24 cellular contexts compared by ENCODE assay signal in the genomic region with DNA sequence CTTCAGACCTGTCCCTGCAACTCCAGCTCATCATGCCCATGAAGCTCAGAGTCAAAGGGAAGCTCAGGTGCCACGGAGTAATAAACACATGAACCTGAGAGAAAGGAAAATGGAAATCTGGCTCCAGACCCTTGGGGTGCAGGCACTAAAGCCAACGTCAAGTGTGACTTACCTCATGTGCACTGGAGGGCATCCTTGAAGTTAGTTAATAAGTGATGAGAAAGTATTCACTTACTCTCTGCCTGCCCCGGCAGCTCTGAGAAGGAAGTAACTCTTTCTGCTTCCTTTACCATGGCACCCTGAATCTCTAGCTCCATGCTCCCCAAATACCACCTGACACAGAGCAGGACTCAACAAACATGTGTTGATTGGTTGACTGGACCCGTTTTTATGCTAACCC. TPM values are rescaled to one million over a fixed set of nuclear protein-coding genes. Genes with fewer than 3 reads are reported as not detected.
DNase-seq lines count a peak whose midpoint lies in the region; FAIRE-seq and TF ChIP-seq lines count a peak whose summit lies in the region.
"Had no signal": no experiment of that assay in that cellular context is flagged by ENCODE, and none has a peak within 500 bp of the region (broad histone marks: within the 10 kb centered on the region; RNA-seq: fewer than 3 reads in every experiment).

No MANE protein-coding gene starts in this region.

- no peak overlapping the region for H3K4me3 ChIP-seq in bronchial epithelial cell (ENCODE audit: low read depth, low read length)
- H3K4me3 ChIP-seq: GM12878, HAP-1, Peyer's patch, SK-N-MC had no signal

- H3K27me3 Mint-ChIP-seq in Calu3 (ENCODE audit: unreplicated experiment), result no peaks in the 10 kb centered on the region
- peaks cover 7% of the 10 kb centered on the region for H3K27me3 Mint-ChIP-seq in activated naive CD8-positive, alpha-beta T cell treated with anti-CD3 and anti-CD28 coated beads for 36 hours
- H3K27me3 Mint-ChIP-seq: IgD-negative memory B cell had no signal

- FAIRE-seq in bronchial epithelial cell (lab: Jason Lieb, UNC), result no peak
- FAIRE-seq: D721Med, G401.6, GM12878 had no signal

- no peaks in the 10 kb centered on the region for H3K27me3 ChIP-seq in bronchial epithelial cell (ENCODE audit: control insufficient read depth, insufficient read depth, low read length)
- H3K27me3 ChIP-seq: Peyer's patch had no signal

- H3K36me3 Mint-ChIP-seq in Calu3 (ENCODE audit: insufficient read depth, unreplicated experiment), result peaks cover 6% of the 10 kb centered on the region
- no peaks in the 10 kb centered on the region for H3K36me3 Mint-ChIP-seq in activated naive CD8-positive, alpha-beta T cell treated with anti-CD3 and anti-CD28 coated beads for 36 hours
- H3K36me3 Mint-ChIP-seq: IgD-negative memory B cell had no signal

- BruUV-seq in Calu3 (replicated peaks; lab: Mats Ljungman, UMichigan), result no TSS peak

- H3K36me3 ChIP-seq in bronchial epithelial cell (ENCODE audit: control insufficient read depth, insufficient read depth, low read length), result no peaks in the 10 kb centered on the region
- H3K36me3 ChIP-seq: HAP-1, Peyer's patch had no signal

- H3K4me1 Mint-ChIP-seq in Calu3 (ENCODE audit: low read depth, unreplicated experiment), result peaks cover 44% of the 10 kb centered on the region
- H3K4me1 Mint-ChIP-seq in activated naive CD8-positive, alpha-beta T cell treated with anti-CD3 and anti-CD28 coated beads for 36 hours, result no peaks in the 10 kb centered on the region
- H3K4me1 Mint-ChIP-seq: IgD-negative memory B cell had no signal

- intact Hi-C loops in Calu3 (cut with micrococcal nuclease; ENCODE audit: unreplicated experiment), result no loop called here

- TF ChIP-seq CTCF in Calu3 (IDR thresholded peaks at IDR 0.05; ENCODE audit: unreplicated experiment), result no peak
- no peak for TF ChIP-seq CTCF in bronchial epithelial cell (IDR thresholded peaks at IDR 0.05; ENCODE audit: insufficient read depth, low read length, severe bottlenecking)

- CTCF ChIA-PET in Calu3 (lab: Charles Lee), result interaction anchor here (0.7 to 1.8 kb wide), 2 partner anchors 11 to 25 kb away, joined by 3 to 5 read pairs; no protein-coding TSS in a partner anchor

- H3K4me3 Mint-ChIP-seq in Calu3 (ENCODE audit: low read depth, unreplicated experiment), result no peak overlapping the region
- no peak overlapping the region for H3K4me3 Mint-ChIP-seq in activated naive CD8-positive, alpha-beta T cell treated with anti-CD3 and anti-CD28 coated beads for 36 hours
- H3K4me3 Mint-ChIP-seq: HFFc6, IgD-negative memory B cell had no signal

- peaks cover 4% of the 10 kb centered on the region for H3K9me3 Mint-ChIP-seq in Calu3 (ENCODE audit: low read depth, unreplicated experiment)
- peaks cover 2% of the 10 kb centered on the region for H3K9me3 Mint-ChIP-seq in activated naive CD8-positive, alpha-beta T cell treated with anti-CD3 and anti-CD28 coated beads for 36 hours

- DNase-seq in Calu3 (no peak), bronchial epithelial cell (ENCODE audit: low read depth) (peak; percentile 16), left kidney (ENCODE audit: low read depth, low spot score) (peak; percentile 66), renal cortical epithelial cell (ENCODE audit: low read depth) (peak; percentile 78), NCI-H146 treated with DMSO at 0.1 percent for 48 hours (lab: John Stamatoyannopoulos, UW; ENCODE audit: unreplicated experiment) (no peak), cerebellar cortex (ENCODE audit: low spot score) (no peak)
- DNase-seq in activated naive CD8-positive, alpha-beta T cell treated with anti-CD3 and anti-CD28 coated beads for 36 hours, result no peak
- DNase-seq: GOT3, HFFc6, MM.1S, NCI-H1694, NCI-H2029 treated with DMSO at 0.1 percent for 48 hours, NCI-H2227 treated with DMSO at 0.1 percent for 48 hours, NCI-H526 treated with DMSO at 0.1 percent for 48 hours, OCI-M1, Peyer's patch, SIG-M5, SW 1271 had no signal

- peak overlapping the region; percentile 48 for H3K27ac Mint-ChIP-seq in Calu3 (ENCODE audit: unreplicated experiment)
- no peak overlapping the region for H3K27ac Mint-ChIP-seq in activated naive CD8-positive, alpha-beta T cell treated with anti-CD3 and anti-CD28 coated beads for 36 hours
- H3K27ac Mint-ChIP-seq: HFFc6, IgD-negative memory B cell had no signal

RNA-seq across cellular contexts. Expression of a gene that starts 21.4 kb away (rescaled TPM):
- total RNA-seq in Calu3 (2022) (56.4 and 63.8 TPM in 2 replicates), bronchial epithelial cell (17.9 and 22.4 TPM in 2 replicates), renal cortical epithelial cell (10.2 and 17.6 TPM in 2 replicates)
- 1 to 10 TPM in 1 of 2 experiments, under 1 TPM in 1; 0.89 to 1.4 TPM for total RNA-seq in activated naive CD8-positive, alpha-beta T cell treated with anti-CD3 and anti-CD28 coated beads for 36 hours

Comparison
In these comparisons a context has a peak if more than half of its experiments do, and no peak if none do; other contexts are left out.
1. DNase-seq: peak in bronchial epithelial cell (single experiment), left kidney (single experiment) and renal cortical epithelial cell (single experiment); none in Calu3 (single experiment), NCI-H146 treated with DMSO at 0.1 percent for 48 hours (single experiment), cerebellar cortex (single experiment) and activated naive CD8-positive, alpha-beta T cell treated with anti-CD3 and anti-CD28 coated beads for 36 hours (single experiment).